8 cellular contexts compared by ENCODE assay signal in the genomic region with DNA sequence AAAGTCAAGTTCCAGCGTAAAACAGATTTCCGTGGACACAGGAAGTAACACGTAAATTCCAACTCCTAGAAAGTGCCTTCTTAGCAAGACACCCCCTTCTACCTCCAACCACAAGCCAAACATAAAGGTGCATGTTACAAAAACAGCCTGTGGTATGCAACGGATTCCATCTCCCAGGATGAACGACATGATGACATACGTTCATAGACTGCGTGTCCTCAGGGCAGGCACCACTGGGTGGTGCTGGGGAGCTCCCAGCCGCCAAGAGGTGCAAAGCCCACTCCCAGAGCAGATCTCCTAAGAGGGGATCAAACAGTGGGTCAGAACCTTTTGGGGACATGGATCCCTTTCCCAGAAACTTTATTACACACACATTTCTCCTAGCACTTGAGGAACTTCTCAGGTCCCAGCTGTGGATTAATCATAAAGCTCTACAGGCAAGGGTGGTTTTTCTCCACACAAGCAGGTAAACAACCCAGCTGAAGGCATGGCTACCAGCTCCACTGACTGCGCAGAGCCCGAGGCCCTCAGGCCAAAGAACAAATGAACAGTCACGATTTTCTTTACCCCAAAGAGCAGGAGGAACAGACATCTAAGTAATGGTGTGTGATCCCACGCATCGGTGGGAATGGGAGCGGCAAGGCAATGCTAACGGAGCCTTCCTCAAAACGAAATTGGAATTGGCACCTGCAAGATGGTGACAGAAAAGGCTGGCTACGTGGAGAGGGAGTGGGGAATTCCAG. TPM values are rescaled to one million over a fixed set of nuclear protein-coding genes. Genes with fewer than 3 reads are reported as not detected.
A peak's percentile ranks its signal among the peaks of the same experiment; 100 is the strongest.
DNase-seq lines count a peak whose midpoint lies in the region; ATAC-seq and TF ChIP-seq lines count a peak whose summit lies in the region.

No MANE protein-coding gene starts in this region.

- peak; percentile 57 for DNase-seq in activated CD4-positive, alpha-beta T cell treated with anti-CD3 and anti-CD28 coated beads, Interleukin-2, amount 10 ng/mL, durations not matched to agents 24 days and 14 days
- no peak for DNase-seq in activated CD4-positive, alpha-beta T cell treated with anti-CD3 and anti-CD28 coated beads, Interleukin-2, amount 50 U/mL, for 4 hours
- DNase-seq in adrenal gland (no peak), islet precursor cell (peak; percentile 83), transverse colon (no peak)
- DNase-seq in stimulated activated CD4-positive, alpha-beta T cell treated with anti-CD3 and anti-CD28 coated beads, Interleukin-12 subunit alpha, Interleukin-12 subunit beta, amount 100 ng/mL, for 4 hours = no peak

- peaks cover 33% of the 10 kb centered on the region for H3K4me1 Mint-ChIP-seq in activated CD4-positive, alpha-beta T cell treated with anti-CD3 and anti-CD28 coated beads, Interleukin-2, amount 10 ng/mL, durations not matched to agents 24 days and 14 days

- H3K9me3 ChIP-seq in adrenal gland (replicated peaks in 1 of 3) (no peaks in the 10 kb centered on the region), transverse colon (no peaks in the 10 kb centered on the region)

- peak overlapping the region in 4 of 5 donors; percentile 51 to 89 (median 76) for H3K27ac ChIP-seq in adrenal gland
- peak overlapping the region; percentile 54 to 73 (median 67) for H3K27ac ChIP-seq in transverse colon

- ATAC-seq in HG02981 (IDR thresholded peaks at IDR 0.05; ENCODE audit: unreplicated experiment) (no peak), HG02852 (IDR thresholded peaks at IDR 0.05; ENCODE audit: unreplicated experiment) (no peak)

- peaks cover 4% of the 10 kb centered on the region for H3K36me3 Mint-ChIP-seq in activated CD4-positive, alpha-beta T cell treated with anti-CD3 and anti-CD28 coated beads, Interleukin-2, amount 10 ng/mL, durations not matched to agents 24 days and 14 days (ENCODE audit: low read depth)

- H3K9me3 Mint-ChIP-seq in activated CD4-positive, alpha-beta T cell treated with anti-CD3 and anti-CD28 coated beads, Interleukin-2, amount 10 ng/mL, durations not matched to agents 24 days and 14 days = no peaks in the 10 kb centered on the region

- in situ Hi-C loops in transverse colon (cut with MboI; ENCODE audit: low pct_ligation_motif_present in 1 of 4, low pct_unique_long_range_greater_than_20kb in 1 of 4, low sequenced_read_pairs in 3 of 4) = no loop called here

- no peaks in the 10 kb centered on the region for H3K27me3 ChIP-seq in adrenal gland
- no peaks in the 10 kb centered on the region for H3K27me3 ChIP-seq in transverse colon

- H3K27ac Mint-ChIP-seq in activated CD4-positive, alpha-beta T cell treated with anti-CD3 and anti-CD28 coated beads, Interleukin-2, amount 10 ng/mL, durations not matched to agents 24 days and 14 days = no peak overlapping the region

- H3K27me3 Mint-ChIP-seq in activated CD4-positive, alpha-beta T cell treated with anti-CD3 and anti-CD28 coated beads, Interleukin-2, amount 10 ng/mL, durations not matched to agents 24 days and 14 days = no peaks in the 10 kb centered on the region

- H3K4me3 Mint-ChIP-seq in activated CD4-positive, alpha-beta T cell treated with anti-CD3 and anti-CD28 coated beads, Interleukin-2, amount 10 ng/mL, durations not matched to agents 24 days and 14 days = no peak overlapping the region

- TF ChIP-seq POLR2A in adrenal gland (IDR thresholded peaks at IDR 0.05) = no peak
- no peak for TF ChIP-seq POLR2A in transverse colon (IDR thresholded peaks at IDR 0.05)

- peaks cover 0 to 16% of the 10 kb centered on the region in 2 donors for H3K36me3 ChIP-seq in adrenal gland (replicated peaks in 1 of 2)
- peaks cover 0 to 1% (median 0%) of the 10 kb centered on the region in 4 donors for H3K36me3 ChIP-seq in transverse colon

- no peak overlapping the region for H3K4me3 ChIP-seq in adrenal gland
- H3K4me3 ChIP-seq in transverse colon = no peak overlapping the region

- intact Hi-C loops in activated CD4-positive, alpha-beta T cell treated with anti-CD3 and anti-CD28 coated beads, Interleukin-2, amount 10 ng/mL, durations not matched to agents 24 days and 14 days (cut with micrococcal nuclease) = loop anchor here (10.0 kb wide), 1 partner anchor 58 kb away; no protein-coding TSS in a partner anchor
- intact Hi-C loops in adrenal gland (cut with DNase I) (no loop called here), transverse colon (cut with DNase I; ENCODE audit: low total_unique reads) (loop anchor here (10.0 kb wide), 1 partner anchor 58 kb away; no protein-coding TSS in a partner anchor)

- peaks cover 57 to 86% of the 10 kb centered on the region in 2 donors for H3K4me1 ChIP-seq in adrenal gland (replicated peaks in 1 of 2)
- peaks cover 26 to 72% (median 49%) of the 10 kb centered on the region in 4 donors for H3K4me1 ChIP-seq in transverse colon

- TF ChIP-seq EP300 in transverse colon (IDR thresholded peaks at IDR 0.05; ENCODE audit: low read depth) = no peak

- TF ChIP-seq CTCF in adrenal gland (IDR thresholded peaks at IDR 0.05) (peak in 2 of 6 experiments; percentile 21 to 23), transverse colon (IDR thresholded peaks at IDR 0.05) (no peak)

- 72 to 82% (median 76%) methylated on average over 17 of the region's 17 CpGs for WGBS in adrenal gland, 4 donors
- 72 to 87% methylated on average over 3 to 17 of the region's 17 CpGs for WGBS in transverse colon (ENCODE audit: low coverage in 1 of 2), 2 donors

RNA-seq across cellular contexts. Expression of a gene that starts 13.8 kb away (rescaled TPM):
- 97.9 and 99.9 TPM in 2 replicates for total RNA-seq in activated CD4-positive, alpha-beta T cell treated with anti-CD3 and anti-CD28 coated beads, Interleukin-2, amount 10 ng/mL, durations not matched to agents 24 days and 14 days
- total RNA-seq in adrenal gland (1,000 to 10,000 TPM; 1,730 to 3,452 (median 2,381) TPM), transverse colon (100 to 1,000 TPM; 383 to 667 (median 478) TPM)
- 1,000 to 10,000 TPM in 1 of 3 donors, 100 to 1,000 TPM in 2; 623 to 1,694 (median 805) TPM for polyA plus RNA-seq in adrenal gland

Comparison
In these comparisons a context has a peak if more than half of its experiments do, and no peak if none do; other contexts are left out.
1. DNase-seq: peak in activated CD4-positive, alpha-beta T cell treated with anti-CD3 and anti-CD28 coated beads, Interleukin-2, amount 10 ng/mL, durations not matched to agents 24 days and 14 days (single experiment) and islet precursor cell (single experiment); none in activated CD4-positive, alpha-beta T cell treated with anti-CD3 and anti-CD28 coated beads, Interleukin-2, amount 50 U/mL, for 4 hours (0 of 2), adrenal gland (0 of 7), transverse colon (single experiment) and stimulated activated CD4-positive, alpha-beta T cell treated with anti-CD3 and anti-CD28 coated beads, Interleukin-12 subunit alpha, Interleukin-12 subunit beta, amount 100 ng/mL, for 4 hours (single experiment).
2. intact Hi-C loops: an anchor here in activated CD4-positive, alpha-beta T cell treated with anti-CD3 and anti-CD28 coated beads, Interleukin-2, amount 10 ng/mL, durations not matched to agents 24 days and 14 days (10.0 kb wide) and transverse colon (10.0 kb wide); none called in adrenal gland.